21 cellular contexts compared by ENCODE assay signal in genomic region chr1:113244134-113244820, GRCh38.
"Had no signal": no experiment of that assay in that cellular context is flagged by ENCODE, and none has a peak within 500 bp of the region (broad histone marks: within the 10 kb centered on the region; RNA-seq: fewer than 3 reads in every experiment).

No MANE protein-coding gene starts in this region.

- H3K4me1 ChIP-seq: adrenal gland, gastroesophageal sphincter, heart left ventricle, parathyroid adenoma, right lobe of liver had no signal

- H3K36me3 ChIP-seq: adrenal gland, gastroesophageal sphincter, heart left ventricle, right lobe of liver, thyroid gland had no signal

- DNase-seq: activated CD4-positive, alpha-beta memory T cell treated with anti-CD3 and anti-CD28 coated beads for 36 hours; activated CD4-positive, alpha-beta T cell treated with anti-CD3 and anti-CD28 coated beads for 36 hours; activated gamma-delta T cell treated with Interleukin-2 at 50 U/mL for 16 hours; activated T-cell treated with anti-CD3 and anti-CD28 coated beads for 4 hours; cerebellar nuclear complex; effector CD4-positive, alpha-beta T cell; heart left ventricle; mesenchymal stem cell; mucosa of descending colon; naive thymus-derived CD4-positive, alpha-beta T cell; right lobe of liver; stimulated activated CD4-positive, alpha-beta T cell treated with anti-CD3 and anti-CD28 coated beads, Interleukin-4, amount 100 ng/mL, for 24 hours; stimulated activated naive B cell treated with anti-CD40 and anti-IgM and Interleukin-4, amounts not matched to agents 10 μg/mL and 1 μg/mL and 100 μg/mL, for 72 hours; T1000 had no signal

- H3K4me1 Mint-ChIP-seq: activated CD4-positive, alpha-beta T cell treated with anti-CD3 and anti-CD28 coated beads for 36 hours; naive thymus-derived CD4-positive, alpha-beta T cell; stimulated activated naive B cell treated with anti-CD40 and anti-IgM and Interleukin-4, amounts not matched to agents 10 μg/mL and 1 μg/mL and 100 μg/mL, for 72 hours had no signal

- ATAC-seq: activated CD4-positive, alpha-beta T cell treated with anti-CD3 and anti-CD28 coated beads for 36 hours; activated naive CD4-positive, alpha-beta T cell treated with anti-CD3 and anti-CD28 coated beads, Interleukin-2, amount 50 U/mL, for 72 hours; esophagus mucosa; gastroesophageal sphincter; mucosa of descending colon; naive thymus-derived CD4-positive, alpha-beta T cell; right lobe of liver; stimulated activated naive B cell treated with anti-CD40 and anti-IgM and Interleukin-4, amounts not matched to agents 10 μg/mL and 1 μg/mL and 100 μg/mL, for 72 hours had no signal

- H3K27me3 ChIP-seq: adrenal gland, gastroesophageal sphincter, heart left ventricle, right lobe of liver, thyroid gland had no signal

- H3K27ac ChIP-seq: adrenal gland, gastroesophageal sphincter, heart left ventricle, parathyroid adenoma, right lobe of liver, thyroid gland had no signal

- H3K4me3 ChIP-seq: adrenal gland, gastroesophageal sphincter, heart left ventricle, mucosa of descending colon, right lobe of liver, thyroid gland had no signal

- H3K9me3 ChIP-seq: adrenal gland, gastroesophageal sphincter, heart left ventricle, mucosa of descending colon, right lobe of liver, thyroid gland had no signal

- H3K9me3 Mint-ChIP-seq: activated CD4-positive, alpha-beta memory T cell treated with anti-CD3 and anti-CD28 coated beads for 36 hours; activated naive CD4-positive, alpha-beta T cell treated with anti-CD3 and anti-CD28 coated beads, Interleukin-2, amount 50 U/mL, for 72 hours; activated T-helper 1 cell treated with anti-CD3 and anti-CD28 coated beads, Interleukin-12 subunit alpha, Interleukin-12 subunit beta, Interleukin-2, Interleukin-4 antibody, amounts not matched to agents 30 ng/mL and 10 ng/mL and 1 ng/mL, durations not matched to agents 14 hours and 24 hours and 36 hours; naive thymus-derived CD4-positive, alpha-beta T cell; stimulated activated naive B cell treated with anti-CD40 and anti-IgM and Interleukin-4, amounts not matched to agents 10 μg/mL and 1 μg/mL and 100 μg/mL, for 72 hours had no signal

- H3K36me3 Mint-ChIP-seq: activated CD4-positive, alpha-beta memory T cell treated with anti-CD3 and anti-CD28 coated beads for 36 hours; activated naive CD4-positive, alpha-beta T cell treated with anti-CD3 and anti-CD28 coated beads, Interleukin-2, amount 50 U/mL, for 72 hours; naive thymus-derived CD4-positive, alpha-beta T cell; stimulated activated naive B cell treated with anti-CD40 and anti-IgM and Interleukin-4, amounts not matched to agents 10 μg/mL and 1 μg/mL and 100 μg/mL, for 72 hours had no signal

- H3K4me3 Mint-ChIP-seq: activated CD4-positive, alpha-beta memory T cell treated with anti-CD3 and anti-CD28 coated beads for 36 hours; activated CD4-positive, alpha-beta T cell treated with anti-CD3 and anti-CD28 coated beads for 36 hours; activated T-helper 1 cell treated with anti-CD3 and anti-CD28 coated beads, Interleukin-12 subunit alpha, Interleukin-12 subunit beta, Interleukin-2, Interleukin-4 antibody, amounts not matched to agents 30 ng/mL and 10 ng/mL and 1 ng/mL, durations not matched to agents 14 hours and 24 hours and 36 hours; naive thymus-derived CD4-positive, alpha-beta T cell; stimulated activated naive B cell treated with anti-CD40 and anti-IgM and Interleukin-4, amounts not matched to agents 10 μg/mL and 1 μg/mL and 100 μg/mL, for 72 hours had no signal

- H3K27ac Mint-ChIP-seq: activated CD4-positive, alpha-beta memory T cell treated with anti-CD3 and anti-CD28 coated beads for 36 hours; activated CD4-positive, alpha-beta T cell treated with anti-CD3 and anti-CD28 coated beads for 36 hours; activated naive CD4-positive, alpha-beta T cell treated with anti-CD3 and anti-CD28 coated beads, Interleukin-2, amount 50 U/mL, for 72 hours; activated T-helper 1 cell treated with anti-CD3 and anti-CD28 coated beads, Interleukin-12 subunit alpha, Interleukin-12 subunit beta, Interleukin-2, Interleukin-4 antibody, amounts not matched to agents 30 ng/mL and 10 ng/mL and 1 ng/mL, durations not matched to agents 14 hours and 24 hours and 36 hours; naive thymus-derived CD4-positive, alpha-beta T cell; stimulated activated naive B cell treated with anti-CD40 and anti-IgM and Interleukin-4, amounts not matched to agents 10 μg/mL and 1 μg/mL and 100 μg/mL, for 72 hours had no signal
